Comparison of ENCODE assay signal across 21 cellular contexts in the genomic region with DNA sequence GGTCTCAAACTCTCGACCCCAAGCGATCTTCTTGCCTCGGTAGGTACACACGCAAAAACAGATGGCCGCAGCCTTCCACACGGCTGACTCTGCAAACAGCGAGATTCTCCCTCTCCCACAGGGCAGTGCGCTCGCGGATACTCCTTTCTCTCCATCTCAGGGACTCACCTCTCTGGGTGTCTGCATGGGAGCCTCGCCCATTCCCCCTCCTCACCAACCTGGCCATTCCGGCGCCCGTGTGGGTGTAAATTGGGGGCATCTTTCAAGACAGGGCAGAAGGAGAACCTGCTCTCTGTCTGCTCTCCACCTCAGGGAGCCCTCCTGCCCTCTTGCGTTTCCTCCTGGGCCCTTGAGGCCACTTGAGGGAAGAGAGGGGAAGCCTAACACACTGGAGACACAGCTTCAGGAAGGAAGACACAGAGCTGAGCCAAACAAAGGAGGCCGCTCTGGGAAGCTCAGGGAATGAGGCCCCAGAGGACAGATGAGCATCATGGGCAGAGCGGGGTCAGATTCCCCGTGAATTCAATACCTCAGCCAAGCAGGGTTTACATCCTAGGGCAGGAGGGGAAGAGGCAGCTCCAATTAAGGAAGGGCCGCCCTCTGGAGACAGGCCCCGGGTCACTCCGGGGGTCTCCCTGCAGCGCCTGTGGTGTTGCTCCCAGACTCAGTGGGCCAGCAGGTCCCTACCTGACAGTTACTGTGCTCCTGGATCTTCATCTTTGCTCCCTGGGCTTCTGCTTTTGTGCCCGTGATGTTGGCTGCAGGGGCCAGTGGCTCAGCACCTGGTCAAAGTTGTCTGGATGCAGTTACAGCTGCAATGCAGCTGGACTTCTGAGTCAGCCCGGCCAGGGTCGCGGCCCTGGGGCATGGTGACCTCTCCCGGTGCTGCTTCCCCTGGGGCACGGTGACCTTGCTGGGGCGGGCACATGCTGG. TPM values are rescaled to one million over a fixed set of nuclear protein-coding genes. Genes with fewer than 3 reads are reported as not detected.
"Had no signal": no experiment of that assay in that cellular context is flagged by ENCODE, and none has a peak within 500 bp of the region (broad histone marks: within the 10 kb centered on the region; RNA-seq: fewer than 3 reads in every experiment).

No MANE protein-coding gene starts in this region.

- H3K4me1 Mint-ChIP-seq: naive B cell; stimulated activated naive CD8-positive, alpha-beta T cell treated with anti-CD3 and anti-CD28 coated beads, Interleukin-15, amount 100 ng/mL, for 72 hours; T-helper 17 cell; WTC11 had no signal

- ATAC-seq: activated CD8-positive, alpha-beta T cell treated with anti-CD3 and anti-CD28 coated beads for 36 hours; right cardiac atrium; stimulated activated naive CD8-positive, alpha-beta T cell treated with anti-CD3 and anti-CD28 coated beads, Interleukin-15, amount 100 ng/mL, for 72 hours; T-helper 17 cell; WTC11 had no signal

- H3K4me1 ChIP-seq: esophagus muscularis mucosa, lower lobe of right lung, upper lobe of right lung had no signal

- FAIRE-seq: colon, small intestine had no signal

- H3K9me3 ChIP-seq: esophagus muscularis mucosa, lower lobe of right lung, upper lobe of right lung had no signal

- H3K9me3 Mint-ChIP-seq: activated CD8-positive, alpha-beta T cell treated with anti-CD3 and anti-CD28 coated beads for 36 hours; naive B cell; stimulated activated naive CD8-positive, alpha-beta T cell treated with anti-CD3 and anti-CD28 coated beads, Interleukin-15, amount 100 ng/mL, for 72 hours; WTC11 had no signal

- H3K4me3 ChIP-seq: esophagus muscularis mucosa, lower lobe of right lung, upper lobe of right lung had no signal

- H3K27ac ChIP-seq: esophagus muscularis mucosa, lower lobe of right lung, upper lobe of right lung had no signal

- H3K27me3 Mint-ChIP-seq: activated CD8-positive, alpha-beta T cell treated with anti-CD3 and anti-CD28 coated beads for 36 hours; activated naive CD8-positive, alpha-beta T cell; naive B cell; progenitor cell of endocrine pancreas; stimulated activated naive CD8-positive, alpha-beta T cell treated with anti-CD3 and anti-CD28 coated beads, Interleukin-15, amount 100 ng/mL, for 72 hours; T-helper 17 cell had no signal

- H3K27ac Mint-ChIP-seq: activated CD8-positive, alpha-beta T cell treated with anti-CD3 and anti-CD28 coated beads for 36 hours; activated naive CD8-positive, alpha-beta T cell; progenitor cell of endocrine pancreas; T-helper 17 cell; WTC11 had no signal

- H3K36me3 ChIP-seq: esophagus muscularis mucosa, lower lobe of right lung, upper lobe of right lung had no signal

- H3K27me3 ChIP-seq: esophagus muscularis mucosa, upper lobe of right lung had no signal

- H3K4me3 Mint-ChIP-seq: activated CD8-positive, alpha-beta T cell treated with anti-CD3 and anti-CD28 coated beads for 36 hours; activated naive CD8-positive, alpha-beta T cell; naive B cell; stimulated activated naive CD8-positive, alpha-beta T cell treated with anti-CD3 and anti-CD28 coated beads, Interleukin-15, amount 100 ng/mL, for 72 hours; T-helper 17 cell; WTC11 had no signal

- DNase-seq: activated CD4-positive, alpha-beta T cell treated with anti-CD3 and anti-CD28 coated beads for 4 hours; activated CD8-positive, alpha-beta T cell treated with anti-CD3 and anti-CD28 coated beads for 36 hours; activated gamma-delta T cell treated with Interleukin-2 at 50 U/mL for 16 hours; amniotic stem cell; effector CD4-positive, alpha-beta T cell; hippocampal formation; lower lobe of right lung; naive B cell; small intestine; stimulated activated naive CD8-positive, alpha-beta T cell treated with anti-CD3 and anti-CD28 coated beads, Interleukin-15, amount 100 ng/mL, for 72 hours; T-helper 17 cell; upper lobe of right lung had no signal

- H3K36me3 Mint-ChIP-seq: activated naive CD8-positive, alpha-beta T cell; naive B cell; WTC11 had no signal

RNA-seq across cellular contexts. Expression of gene CTAG2, which starts 4.2 kb away (rescaled TPM):
- total RNA-seq: activated CD8-positive, alpha-beta T cell treated with anti-CD3 and anti-CD28 coated beads for 36 hours; cardiac septum; esophagus muscularis mucosa; lower lobe of right lung; mononuclear cell; progenitor cell of endocrine pancreas; right cardiac atrium; T-helper 17 cell; temporal lobe; upper lobe of right lung; WTC11 had no signal
- polyA plus RNA-seq: right cardiac atrium had no signal

RNA-seq across cellular contexts. Expression of gene CTAG1B, which starts 30.1 kb away (rescaled TPM):
- total RNA-seq: activated CD8-positive, alpha-beta T cell treated with anti-CD3 and anti-CD28 coated beads for 36 hours; cardiac septum; esophagus muscularis mucosa; lower lobe of right lung; mononuclear cell; progenitor cell of endocrine pancreas; right cardiac atrium; T-helper 17 cell; temporal lobe; upper lobe of right lung; WTC11 had no signal
- polyA plus RNA-seq: right cardiac atrium, small intestine had no signal
